In the genomic region with DNA sequence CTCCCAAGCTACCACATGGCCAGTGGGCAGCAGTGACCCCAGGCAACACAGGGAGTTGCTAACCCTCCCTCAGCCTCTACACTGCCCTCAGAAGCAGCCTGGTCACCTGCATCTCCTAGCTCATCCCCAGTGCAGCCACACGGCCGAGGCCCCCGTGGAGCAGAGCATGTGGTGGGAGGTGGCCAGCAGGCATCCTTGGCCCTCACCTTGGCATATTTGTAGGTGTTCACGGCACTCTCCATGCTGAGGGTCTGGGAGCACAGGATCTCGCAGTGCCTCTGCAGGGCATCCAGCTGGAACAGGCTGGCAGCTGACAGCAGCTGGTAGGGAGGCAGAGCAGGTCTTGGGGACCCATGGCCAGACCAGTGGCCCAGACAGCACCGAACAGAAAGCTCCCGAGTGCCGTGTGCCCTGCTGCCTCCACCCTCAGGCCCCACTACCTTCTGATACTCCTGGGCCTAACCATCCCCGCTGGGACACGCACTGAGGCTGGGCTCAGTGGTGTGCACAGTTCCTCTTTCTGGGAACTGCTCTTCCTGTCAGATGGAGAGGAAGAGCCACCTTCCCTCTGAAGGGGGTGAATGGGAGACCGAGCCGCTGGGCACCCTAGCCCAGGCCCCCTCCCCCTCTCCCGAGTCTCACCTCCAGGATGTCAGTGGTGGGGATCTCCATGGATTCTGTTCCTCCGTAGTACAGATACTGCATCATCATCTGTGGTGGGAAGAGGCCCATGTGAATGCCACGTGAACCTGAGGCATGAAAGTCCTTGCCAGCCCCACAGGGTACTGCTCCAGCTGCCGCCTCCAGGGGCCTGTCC, we compare ENCODE assay signal across 11 cellular contexts. TPM values are rescaled to one million over a fixed set of nuclear protein-coding genes. Genes with fewer than 3 reads are reported as not detected.
DNase-seq lines count a peak whose midpoint lies in the region; ATAC-seq lines count a peak whose summit lies in the region.
"Had no signal": no experiment of that assay in that cellular context is flagged by ENCODE, and none has a peak within 500 bp of the region (broad histone marks: within the 10 kb centered on the region; RNA-seq: fewer than 3 reads in every experiment).

No MANE protein-coding gene starts in this region.

- POLR2A ChIA-PET in CD4-positive, alpha-beta memory T cell (lab: Charles Lee; ENCODE audit: partially characterized antibody), result no interaction called here

- H2BK120ac ChIP-seq in neuronal stem cell (ENCODE audit: low read depth, low read length), result no peak overlapping the region

- no peaks in the 10 kb centered on the region for H3K9me3 ChIP-seq in neuronal stem cell (replicated peaks in 1 of 2; ENCODE audit: control insufficient read depth in 2 of 2, insufficient read depth in 1 of 2, low read depth in 1 of 2, low read length in 2 of 2)
- H3K9me3 ChIP-seq in CD4-positive, alpha-beta memory T cell (ENCODE audit: control insufficient read depth in 1 of 2, low read length in 2 of 2), result no peaks in the 10 kb centered on the region
- H3K9me3 ChIP-seq: esophagus squamous epithelium had no signal

- peaks cover 0 to 6% of the 10 kb centered on the region in 2 donors for H3K4me1 ChIP-seq in neuronal stem cell (ENCODE audit: control insufficient read depth in 2 of 2, insufficient read depth in 1 of 2, low read depth in 1 of 2, low read length in 2 of 2)
- H3K4me1 ChIP-seq in CD4-positive, alpha-beta memory T cell (ENCODE audit: insufficient read depth, low read length), result no peaks in the 10 kb centered on the region

- H3K36me3 ChIP-seq in neuronal stem cell (replicated peaks in 1 of 2; ENCODE audit: control insufficient read depth in 2 of 2, insufficient read depth in 2 of 2, low read length in 2 of 2), result peaks cover 4 to 90% of the 10 kb centered on the region in 2 donors
- H3K36me3 ChIP-seq in CD4-positive, alpha-beta memory T cell (ENCODE audit: insufficient read depth, low read length), result peaks cover 5% of the 10 kb centered on the region

- H2BK5ac ChIP-seq in neuronal stem cell (ENCODE audit: low read length), result no peak overlapping the region

- no peaks in the 10 kb centered on the region for H3K79me1 ChIP-seq in neuronal stem cell (ENCODE audit: low read depth, low read length)

- H3K14ac ChIP-seq in neuronal stem cell (ENCODE audit: low read length), result peak overlapping the region; percentile 63

- H3K18ac ChIP-seq in neuronal stem cell (ENCODE audit: low read length), result peak overlapping the region; percentile 53

- WGBS in neuronal stem cell (ENCODE audit: extremely low coverage in 2 of 2, insufficient read length in 2 of 2, insufficient replicate concordance in 1 of 2), 2 donors, result no CpG with 5 or more reads among the region's 16 CpGs

- H2BK15ac ChIP-seq in neuronal stem cell (ENCODE audit: low read length), result no peak overlapping the region

- peak overlapping the region; percentile 35 for H2AK5ac ChIP-seq in neuronal stem cell (ENCODE audit: low read depth, low read length)

- no peak overlapping the region for H2BK12ac ChIP-seq in neuronal stem cell (ENCODE audit: low read length)

- no peak overlapping the region for H2AFZ ChIP-seq in neuronal stem cell (ENCODE audit: low read length)

- H3K4me3 ChIP-seq in neuronal stem cell (ENCODE audit: low read length in 2 of 2), result no peak overlapping the region
- no peak overlapping the region for H3K4me3 ChIP-seq in CD4-positive, alpha-beta memory T cell (ENCODE audit: low read length in 2 of 2)
- H3K4me3 ChIP-seq: esophagus squamous epithelium had no signal

- no peak overlapping the region for H4K8ac ChIP-seq in neuronal stem cell (ENCODE audit: low read depth, low read length)

- no peak overlapping the region for H3K4ac ChIP-seq in neuronal stem cell (ENCODE audit: low read length)

- intact Hi-C loops in CD4-positive, alpha-beta memory T cell (cut with micrococcal nuclease), result no loop called here

- CTCF ChIA-PET in CD4-positive, alpha-beta memory T cell (lab: Charles Lee; ENCODE audit: partially characterized antibody), result interaction anchor here (0.7 to 1.4 kb wide), 2 partner anchors 42 to 158 kb away, joined by 3 read pairs; no protein-coding TSS in a partner anchor

- H3K23ac ChIP-seq in neuronal stem cell (ENCODE audit: low read depth, low read length, poor library complexity), result peak overlapping the region; percentile 85

- H3K9me3 Mint-ChIP-seq in CD4-positive, alpha-beta memory T cell, result no peaks in the 10 kb centered on the region
- H3K9me3 Mint-ChIP-seq: natural killer cell had no signal

- ATAC-seq in GM18861 (IDR thresholded peaks at IDR 0.05; ENCODE audit: unreplicated experiment) (peak; percentile 58), HG02588 (IDR thresholded peaks at IDR 0.05; ENCODE audit: unreplicated experiment) (peak; percentile 68), HG03280 (IDR thresholded peaks at IDR 0.05; ENCODE audit: unreplicated experiment) (no peak)

- H3K4me1 Mint-ChIP-seq in CD4-positive, alpha-beta memory T cell, result peaks cover 0 to 7% (median 3%) of the 10 kb centered on the region in 4 donors

- H3K27ac ChIP-seq in neuronal stem cell (replicated peaks; ENCODE audit: low read length), result no peak overlapping the region
- H3K27ac ChIP-seq in CD4-positive, alpha-beta memory T cell (ENCODE audit: low read depth, low read length), result no peak overlapping the region

- H3K4me3 Mint-ChIP-seq in CD4-positive, alpha-beta memory T cell, result no peak overlapping the region
- H3K4me3 Mint-ChIP-seq: natural killer cell had no signal

- peak overlapping the region; percentile 35 for H4K91ac ChIP-seq in neuronal stem cell (ENCODE audit: low read depth, low read length, poor library complexity)

- H3K27me3 ChIP-seq in neuronal stem cell (ENCODE audit: control insufficient read depth in 3 of 3, insufficient read depth in 3 of 3, low read depth in 1 of 3, low read length in 3 of 3), result no peaks in the 10 kb centered on the region
- H3K27me3 ChIP-seq in CD4-positive, alpha-beta memory T cell (ENCODE audit: insufficient read depth, low read length), result no peaks in the 10 kb centered on the region
- H3K27me3 ChIP-seq: esophagus squamous epithelium had no signal

- DNase-seq in NOMO-1 (lab: John Stamatoyannopoulos, UW; ENCODE audit: unreplicated experiment in 2 of 2) (peak; percentile 46 to 60), neuronal stem cell (ENCODE audit: low spot score) (no peak), NCI-H1417 (lab: John Stamatoyannopoulos, UW) (no peak), NCI-H1694 treated with DMSO at 0.1 percent for 48 hours (lab: John Stamatoyannopoulos, UW) (no peak)
- no peak for DNase-seq in CD4-positive, alpha-beta memory T cell
- DNase-seq: esophagus squamous epithelium, natural killer cell, NCI-H1105 treated with DMSO at 0.1 percent for 48 hours had no signal

- H3K9ac ChIP-seq in neuronal stem cell (ENCODE audit: low read depth, low read length, poor library complexity), result no peak overlapping the region

- H3K27ac Mint-ChIP-seq in CD4-positive, alpha-beta memory T cell, result peak overlapping the region in 1 of 7 donors; percentile 73
- H3K27ac Mint-ChIP-seq: natural killer cell had no signal

- peaks cover 0 to 8% of the 10 kb centered on the region in 2 donors for H3K36me3 Mint-ChIP-seq in CD4-positive, alpha-beta memory T cell
- H3K36me3 Mint-ChIP-seq: natural killer cell had no signal

- H3K27me3 Mint-ChIP-seq in CD4-positive, alpha-beta memory T cell, result no peaks in the 10 kb centered on the region

- no peak overlapping the region for H3K4me2 ChIP-seq in neuronal stem cell (ENCODE audit: insufficient read depth, low read length, poor library complexity, severe bottlenecking)

RNA-seq across cellular contexts. Expression of a gene that starts 48.8 kb away (rescaled TPM):
- polyA plus RNA-seq in neuronal stem cell (2013, experiment 1 of 2), result 25.0 TPM
- polyA plus RNA-seq in neuronal stem cell (2013, experiment 2 of 2), result 25.5 TPM
- 10 to 100 TPM; 73.6 to 81.5 TPM for total RNA-seq in CD4-positive, alpha-beta memory T cell
- 10 to 100 TPM; 28.0 to 49.3 TPM for polyA plus RNA-seq in CD4-positive, alpha-beta memory T cell

Comparison
In these comparisons a context has a peak if more than half of its experiments do, and no peak if none do; other contexts are left out.
1. DNase-seq: peak in NOMO-1 (2 of 2); none in neuronal stem cell (single experiment), CD4-positive, alpha-beta memory T cell (0 of 5), NCI-H1417 (0 of 3) and NCI-H1694 treated with DMSO at 0.1 percent for 48 hours (single experiment).